ENCODE assay signal across 10 cellular contexts in the genomic region with DNA sequence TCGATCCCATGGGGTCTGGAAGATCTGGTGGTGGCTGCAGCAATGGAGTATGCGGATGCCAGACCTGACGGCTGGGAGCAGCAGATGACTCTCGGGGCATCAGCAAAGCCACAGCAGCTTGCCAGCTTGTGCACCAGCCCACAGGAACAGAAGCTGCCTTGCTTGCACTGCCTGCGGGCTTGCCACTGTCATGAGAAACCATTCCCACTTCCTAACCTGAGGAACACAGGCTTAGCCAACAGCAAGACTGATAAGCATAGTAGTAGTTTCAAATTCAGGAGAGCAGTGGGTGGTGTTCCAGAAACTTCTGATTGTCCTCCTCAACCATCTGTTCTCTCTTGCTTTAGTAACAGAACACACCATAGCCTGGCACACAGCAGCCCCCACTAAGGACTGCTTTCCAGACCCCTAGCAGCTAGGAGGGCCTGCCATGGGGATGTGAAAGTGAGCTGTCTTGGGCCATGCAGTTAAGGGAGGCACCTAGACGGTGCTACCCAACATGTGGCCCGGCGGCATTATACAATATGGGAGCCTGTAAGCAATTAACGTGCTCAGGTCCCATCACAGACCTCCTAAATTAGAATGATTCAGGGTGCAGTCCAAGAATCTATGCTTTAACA. TPM values are rescaled to one million over a fixed set of nuclear protein-coding genes. Genes with fewer than 3 reads are reported as not detected.
DNase-seq lines count a peak whose midpoint lies in the region; ATAC-seq, FAIRE-seq and TF ChIP-seq lines count a peak whose summit lies in the region.
"Had no signal": no experiment of that assay in that cellular context is flagged by ENCODE, and none has a peak within 500 bp of the region (broad histone marks: within the 10 kb centered on the region; RNA-seq: fewer than 3 reads in every experiment).

No MANE protein-coding gene starts in this region.

- H3K27ac ChIP-seq in ascending aorta = peak overlapping the region; percentile 96 to 97
- peak overlapping the region; percentile 99 for H3K27ac ChIP-seq in lower lobe of right lung
- H3K27ac ChIP-seq in tibial nerve = peak overlapping the region in 3 of 4 donors; percentile 18 to 98 (median 92)

- 69 to 83% methylated on average over 5 to 9 of the region's 9 CpGs for WGBS in tibial nerve, 2 donors

- peaks cover 75% of the 10 kb centered on the region for H3K4me1 Mint-ChIP-seq in activated naive CD4-positive, alpha-beta T cell treated with anti-CD3 and anti-CD28 coated beads, Interleukin-2, amount 10 ng/mL, durations not matched to agents 7 days and 5 days

- no peak overlapping the region for H3K4me3 ChIP-seq in ascending aorta
- H3K4me3 ChIP-seq in lower lobe of right lung = no peak overlapping the region
- no peak overlapping the region for H3K4me3 ChIP-seq in tibial nerve

- H3K4me1 ChIP-seq in ascending aorta = peaks cover 4 to 86% of the 10 kb centered on the region in 2 donors
- H3K4me1 ChIP-seq in lower lobe of right lung = peaks cover 100% of the 10 kb centered on the region
- peaks cover 0 to 93% (median 47%) of the 10 kb centered on the region in 4 donors for H3K4me1 ChIP-seq in tibial nerve

- ATAC-seq in activated naive CD4-positive, alpha-beta T cell treated with anti-CD3 and anti-CD28 coated beads, Interleukin-2, amount 50 U/mL, for 72 hours = no peak
- ATAC-seq in lower lobe of right lung (no peak), HG03280 (IDR thresholded peaks at IDR 0.05; ENCODE audit: unreplicated experiment) (no peak)

- FAIRE-seq in GM19239 (lab: Jason Lieb, UNC) = no peak

- H3K36me3 Mint-ChIP-seq in activated naive CD4-positive, alpha-beta T cell treated with anti-CD3 and anti-CD28 coated beads, Interleukin-2, amount 10 ng/mL, durations not matched to agents 7 days and 5 days = peaks cover 66% of the 10 kb centered on the region
- peaks cover 29 to 39% of the 10 kb centered on the region in 2 donors for H3K36me3 Mint-ChIP-seq in activated naive CD4-positive, alpha-beta T cell treated with anti-CD3 and anti-CD28 coated beads, Interleukin-2, amount 50 U/mL, for 72 hours

- H3K9me3 Mint-ChIP-seq in activated naive CD4-positive, alpha-beta T cell treated with anti-CD3 and anti-CD28 coated beads, Interleukin-2, amount 10 ng/mL, durations not matched to agents 7 days and 5 days = no peaks in the 10 kb centered on the region
- no peaks in the 10 kb centered on the region for H3K9me3 Mint-ChIP-seq in activated naive CD4-positive, alpha-beta T cell treated with anti-CD3 and anti-CD28 coated beads, Interleukin-2, amount 50 U/mL, for 72 hours

- CTCF ChIA-PET in activated naive CD4-positive, alpha-beta T cell treated with anti-CD3 and anti-CD28 coated beads, Interleukin-2, amount 10 ng/mL, durations not matched to agents 7 days and 5 days (lab: Charles Lee) = no interaction called here

- H3K36me3 ChIP-seq in ascending aorta (peaks cover 0 to 8% of the 10 kb centered on the region in 2 donors), lower lobe of right lung (peaks cover 10% of the 10 kb centered on the region), tibial nerve (no peaks in the 10 kb centered on the region)

- peak overlapping the region; percentile 52 for H3K27ac Mint-ChIP-seq in activated naive CD4-positive, alpha-beta T cell treated with anti-CD3 and anti-CD28 coated beads, Interleukin-2, amount 10 ng/mL, durations not matched to agents 7 days and 5 days
- peak overlapping the region in 1 of 2 donors; percentile 66 for H3K27ac Mint-ChIP-seq in activated naive CD4-positive, alpha-beta T cell treated with anti-CD3 and anti-CD28 coated beads, Interleukin-2, amount 50 U/mL, for 72 hours

- no peak for DNase-seq in activated naive CD4-positive, alpha-beta T cell treated with anti-CD3 and anti-CD28 coated beads, Interleukin-2, amount 10 ng/mL, durations not matched to agents 7 days and 5 days
- no peak for DNase-seq in activated naive CD4-positive, alpha-beta T cell treated with anti-CD3 and anti-CD28 coated beads, Interleukin-2, amount 50 U/mL, for 72 hours (ENCODE audit: low spot score in 2 of 2)
- no peak for DNase-seq in ascending aorta (ENCODE audit: low spot score in 2 of 2)
- DNase-seq in lower lobe of right lung = peak; percentile 50
- DNase-seq in tibial nerve (ENCODE audit: low spot score in 2 of 2) = no peak
- DNase-seq in GM19239 (ENCODE audit: insufficient read length, low spot score) = no peak
- no peak for DNase-seq in GM19238 (ENCODE audit: insufficient read length, low spot score)
- DNase-seq: Kasumi-1, OCI-M1 had no signal

- H3K27me3 Mint-ChIP-seq in activated naive CD4-positive, alpha-beta T cell treated with anti-CD3 and anti-CD28 coated beads, Interleukin-2, amount 10 ng/mL, durations not matched to agents 7 days and 5 days = no peaks in the 10 kb centered on the region

- intact Hi-C loops in ascending aorta (cut with DNase I) = loop anchor here (2.0 kb wide), 1 partner anchor 29 kb away; no protein-coding TSS in a partner anchor
- intact Hi-C loops in lower lobe of right lung (cut with DNase I) = no loop called here

- no peaks in the 10 kb centered on the region for H3K27me3 ChIP-seq in ascending aorta
- no peaks in the 10 kb centered on the region for H3K27me3 ChIP-seq in lower lobe of right lung (ENCODE audit: low read depth)
- H3K27me3 ChIP-seq in tibial nerve = no peaks in the 10 kb centered on the region

- no peak for TF ChIP-seq POLR2A in tibial nerve (IDR thresholded peaks at IDR 0.05)

- TF ChIP-seq EP300 in tibial nerve (IDR thresholded peaks at IDR 0.05) = no peak

- H3K9me3 ChIP-seq in ascending aorta (no peaks in the 10 kb centered on the region), lower lobe of right lung (no peaks in the 10 kb centered on the region), tibial nerve (no peaks in the 10 kb centered on the region)

- H3K4me3 Mint-ChIP-seq in activated naive CD4-positive, alpha-beta T cell treated with anti-CD3 and anti-CD28 coated beads, Interleukin-2, amount 10 ng/mL, durations not matched to agents 7 days and 5 days = no peak overlapping the region

- TF ChIP-seq CTCF in ascending aorta (IDR thresholded peaks at IDR 0.05) (no peak), lower lobe of right lung (IDR thresholded peaks at IDR 0.05) (no peak), tibial nerve (IDR thresholded peaks at IDR 0.05) (no peak)

RNA-seq across cellular contexts. Expression of a gene that starts 7.3 kb away (rescaled TPM):
- 100 to 1,000 TPM; 218 to 304 TPM for total RNA-seq in activated naive CD4-positive, alpha-beta T cell treated with anti-CD3 and anti-CD28 coated beads, Interleukin-2, amount 50 U/mL, for 72 hours
- total RNA-seq in ascending aorta = 237 TPM
- total RNA-seq in lower lobe of right lung = 306 TPM
- total RNA-seq in tibial nerve = 100 to 1,000 TPM in 3 of 4 donors, 10 to 100 TPM in 1; 99.8 to 128 (median 113) TPM
